ENCODE assay signal across 8 cellular contexts in genomic region chr1:9233241-9233941, GRCh38. TPM values are rescaled to one million over a fixed set of nuclear protein-coding genes. Genes with fewer than 3 reads are reported as not detected.
DNase-seq lines count a peak whose midpoint lies in the region; ATAC-seq and TF ChIP-seq lines count a peak whose summit lies in the region.

No MANE protein-coding gene starts in this region.

- no peaks in the 10 kb centered on the region for H3K27me3 ChIP-seq in body of pancreas
- no peaks in the 10 kb centered on the region for H3K27me3 ChIP-seq in left lung

- peak in 1 of 3 donors; percentile 40 for TF ChIP-seq POLR2A in body of pancreas (IDR thresholded peaks at IDR 0.05)

- no peaks in the 10 kb centered on the region for H3K36me3 ChIP-seq in body of pancreas (replicated peaks in 1 of 2; ENCODE audit: insufficient read depth in 1 of 2, low read depth in 2 of 2)
- no peaks in the 10 kb centered on the region for H3K36me3 ChIP-seq in left lung

- no peak overlapping the region for H3K27ac Mint-ChIP-seq in stimulated activated effector memory CD8-positive, alpha-beta T cell treated with anti-CD3 and anti-CD28 coated beads, Interleukin-12 subunit alpha, Interleukin-12 subunit beta, amount 100 ng/mL, for 72 hours

- H3K9me3 ChIP-seq in body of pancreas (no peaks in the 10 kb centered on the region), left lung (no peaks in the 10 kb centered on the region)

- peak; percentile 20 for ATAC-seq in body of pancreas
- ATAC-seq in left lung, result peak; percentile 44
- no peak for ATAC-seq in stimulated activated effector memory CD8-positive, alpha-beta T cell treated with anti-CD3 and anti-CD28 coated beads, Interleukin-12 subunit alpha, Interleukin-12 subunit beta, amount 100 ng/mL, for 72 hours

- TF ChIP-seq CTCF in body of pancreas (IDR thresholded peaks at IDR 0.05) (no peak), left lung (IDR thresholded peaks at IDR 0.05) (no peak)

- H3K4me1 ChIP-seq in body of pancreas (peaks cover 41% of the 10 kb centered on the region), left lung (peaks cover 3 to 78% of the 10 kb centered on the region in 2 donors)

- H3K4me3 Mint-ChIP-seq in stimulated activated effector memory CD8-positive, alpha-beta T cell treated with anti-CD3 and anti-CD28 coated beads, Interleukin-12 subunit alpha, Interleukin-12 subunit beta, amount 100 ng/mL, for 72 hours, result peak overlapping the region; percentile 86

- 51 to 71% methylated on average over 10 to 20 of the region's 20 CpGs for WGBS in body of pancreas, 2 donors

- intact Hi-C loops in body of pancreas (cut with DNase I) (no loop called here), left lung (cut with DNase I) (no loop called here)

- H3K4me1 Mint-ChIP-seq in stimulated activated effector memory CD8-positive, alpha-beta T cell treated with anti-CD3 and anti-CD28 coated beads, Interleukin-12 subunit alpha, Interleukin-12 subunit beta, amount 100 ng/mL, for 72 hours, result peaks cover 35% of the 10 kb centered on the region

- H3K36me3 Mint-ChIP-seq in stimulated activated effector memory CD8-positive, alpha-beta T cell treated with anti-CD3 and anti-CD28 coated beads, Interleukin-12 subunit alpha, Interleukin-12 subunit beta, amount 100 ng/mL, for 72 hours, result peaks cover 6% of the 10 kb centered on the region

- H3K27ac ChIP-seq in body of pancreas (peak overlapping the region; percentile 51 to 94 (median 81)), left lung (peak overlapping the region; percentile 93 to 98)

- H3K4me3 ChIP-seq in body of pancreas, result no peak overlapping the region
- H3K4me3 ChIP-seq in left lung, result peak overlapping the region in 1 of 2 donors; percentile 52

- peak; percentile 59 for DNase-seq in HuH-7 (ENCODE audit: low spot score)
- DNase-seq in body of pancreas, result peak; percentile 65 to 86 (median 74)
- DNase-seq in left lung, result peak; percentile 79 to 90
- DNase-seq in stimulated activated effector memory CD8-positive, alpha-beta T cell treated with anti-CD3 and anti-CD28 coated beads, Interleukin-12 subunit alpha, Interleukin-12 subunit beta, amount 100 ng/mL, for 72 hours (ENCODE audit: low spot score in 2 of 2), result no peak
- no peak for DNase-seq in activated effector memory CD4-positive, alpha-beta T cell treated with anti-CD3 and anti-CD28 coated beads, Interleukin-2, amount 50 U/mL, for 16 hours
- DNase-seq in NCI-H1105 (lab: John Stamatoyannopoulos, UW), result no peak
- no peak for DNase-seq in HPDE6-E6E7 (ENCODE audit: extremely low spot score)
- no peak for DNase-seq in LoVo (ENCODE audit: low spot score)

- no peaks in the 10 kb centered on the region for H3K9me3 Mint-ChIP-seq in stimulated activated effector memory CD8-positive, alpha-beta T cell treated with anti-CD3 and anti-CD28 coated beads, Interleukin-12 subunit alpha, Interleukin-12 subunit beta, amount 100 ng/mL, for 72 hours

RNA-seq across cellular contexts. Expression of gene H6PD, which starts 1.2 kb away (rescaled TPM):
- total RNA-seq in body of pancreas, result 10 to 100 TPM; 24.1 to 35.6 TPM
- 10 to 100 TPM; 33.0 to 42.6 TPM for total RNA-seq in left lung

RNA-seq across cellular contexts. Expression of gene SPSB1, which starts 59.3 kb away (rescaled TPM):
- total RNA-seq in body of pancreas (10 to 100 TPM; 14.5 to 16.5 TPM), left lung (10 to 100 TPM; 24.7 to 39.4 TPM)

Comparison
In these comparisons a context has a peak if more than half of its experiments do, and no peak if none do; other contexts are left out.
1. DNase-seq: peak in HuH-7 (single experiment), body of pancreas (4 of 4) and left lung (2 of 2); none in stimulated activated effector memory CD8-positive, alpha-beta T cell treated with anti-CD3 and anti-CD28 coated beads, Interleukin-12 subunit alpha, Interleukin-12 subunit beta, amount 100 ng/mL, for 72 hours (0 of 2), activated effector memory CD4-positive, alpha-beta T cell treated with anti-CD3 and anti-CD28 coated beads, Interleukin-2, amount 50 U/mL, for 16 hours (single experiment), NCI-H1105 (single experiment), HPDE6-E6E7 (single experiment) and LoVo (single experiment).